ENCODE assay signal across 24 cellular contexts in the genomic region with DNA sequence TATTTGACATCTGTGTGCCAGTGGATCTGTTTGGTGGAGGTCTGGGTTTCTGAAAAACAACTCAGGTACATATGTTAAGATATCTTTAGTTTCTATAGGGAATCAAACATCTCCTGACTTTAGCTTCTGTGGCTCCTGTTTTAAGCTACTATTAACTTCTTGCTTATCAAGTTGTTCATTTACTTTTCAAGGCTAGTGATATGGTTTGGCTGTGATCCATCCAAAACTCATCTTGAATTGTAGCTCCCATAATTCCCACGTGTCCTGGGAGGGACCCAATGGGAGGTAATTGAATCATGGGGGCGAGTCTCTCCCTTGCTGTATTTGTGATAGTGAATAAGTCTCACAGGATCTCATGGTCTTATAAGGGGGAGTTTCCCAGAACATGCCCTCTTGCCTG.
"Had no signal": no experiment of that assay in that cellular context is flagged by ENCODE, and none has a peak within 500 bp of the region (broad histone marks: within the 10 kb centered on the region; RNA-seq: fewer than 3 reads in every experiment).

No MANE protein-coding gene starts in this region.

- ATAC-seq: HepG2 had no signal

- H3K27ac ChIP-seq: SJSA1, SK-N-MC had no signal

- H3K4me1 ChIP-seq: SJSA1 had no signal

- DNase-seq: IMR-90, Karpas-422, KG1, MG63, NCI-H1092, NCI-H1105 treated with DMSO at 0.1 percent for 48 hours, NCI-H1417 treated with DMSO at 0.1 percent for 48 hours, NCI-H146, NCI-H187, NCI-H2029, NCI-H2081 treated with DMSO at 0.1 percent for 48 hours, NCI-H2171, NCI-H226, NCI-H446, NCI-H510A, NCI-H524 treated with DMSO at 0.1 percent for 48 hours, NCI-H69, NCI-H774, Right ventricle myocardium superior, RPMI8226, SIG-M5 had no signal

- H3K36me3 ChIP-seq: MG63, SJSA1 had no signal

- H3K27me3 ChIP-seq: MG63, SJSA1 had no signal

- H3K4me3 ChIP-seq: MG63, SJSA1, SK-N-MC had no signal

- H3K9me3 ChIP-seq: MG63, SJSA1 had no signal
